ENCODE assay signal across 14 cellular contexts in the genomic region with DNA sequence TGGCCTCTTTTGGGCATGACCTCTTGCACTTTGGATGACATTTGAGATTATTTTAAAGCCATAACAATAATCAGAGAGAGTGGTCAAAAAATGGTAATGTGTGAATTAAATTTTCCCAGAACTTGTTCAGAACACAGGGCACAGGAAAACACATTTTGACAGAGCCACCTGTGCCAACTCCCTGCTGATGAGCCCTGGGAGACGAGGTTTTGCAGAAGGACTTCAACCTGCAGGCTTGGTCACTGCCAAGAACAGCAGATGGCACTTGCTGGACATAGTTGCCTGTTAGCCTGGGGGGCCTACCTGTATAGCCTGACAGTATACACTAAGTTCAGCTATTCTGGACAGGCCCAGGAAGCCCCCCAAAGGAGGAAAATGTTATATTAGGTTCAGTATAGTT.
DNase-seq lines count a peak whose midpoint lies in the region; ATAC-seq lines count a peak whose summit lies in the region.
"Had no signal": no experiment of that assay in that cellular context is flagged by ENCODE, and none has a peak within 500 bp of the region (broad histone marks: within the 10 kb centered on the region; RNA-seq: fewer than 3 reads in every experiment).

No MANE protein-coding gene starts in this region.

- no peaks in the 10 kb centered on the region for H3K36me3 ChIP-seq in trophoblast cell (ENCODE audit: control insufficient read depth in 1 of 2, insufficient read depth in 2 of 2, low read length in 2 of 2)
- H3K36me3 ChIP-seq: BLaER1 treated with 17β-estradiol and CSF1 and Interleukin-3, amounts not matched to agents 10 nM and 100 nM had no signal

- no peak overlapping the region for H2AFZ ChIP-seq in trophoblast cell (ENCODE audit: insufficient read depth, low read length, poor library complexity)

- no peak overlapping the region for H2BK5ac ChIP-seq in trophoblast cell (ENCODE audit: low read depth, low read length, poor library complexity)

- no peaks in the 10 kb centered on the region for H3K4me1 ChIP-seq in trophoblast cell (ENCODE audit: control insufficient read depth in 1 of 2, insufficient read depth in 2 of 2, low read length in 2 of 2)
- H3K4me1 ChIP-seq: BLaER1 treated with 17β-estradiol and CSF1 and Interleukin-3, amounts not matched to agents 10 nM and 100 nM had no signal

- no peak overlapping the region for H2BK120ac ChIP-seq in trophoblast cell (ENCODE audit: insufficient read depth, low read length, poor library complexity)

- H3K14ac ChIP-seq in trophoblast cell (ENCODE audit: low read length): no peak overlapping the region

- no peak overlapping the region for H3K4me3 ChIP-seq in trophoblast cell (ENCODE audit: low read depth, low read length)
- H3K4me3 ChIP-seq: BLaER1 treated with 17β-estradiol and CSF1 and Interleukin-3, amounts not matched to agents 10 nM and 100 nM had no signal

- H4K12ac ChIP-seq in trophoblast cell (ENCODE audit: low read depth, low read length): no peak overlapping the region

- no peaks in the 10 kb centered on the region for H3K79me2 ChIP-seq in trophoblast cell (ENCODE audit: control insufficient read depth, insufficient read depth, low read length, poor library complexity)

- peak; percentile 99 for DNase-seq in G401 (ENCODE audit: low spot score)
- DNase-seq in NCI-H446 treated with DMSO at 0.1 percent for 48 hours (lab: John Stamatoyannopoulos, UW): peak; percentile 64
- DNase-seq in cerebellar cortex (ENCODE audit: low spot score): peak; percentile 98
- no peak for DNase-seq in trophoblast cell
- no peak for DNase-seq in inferior parietal cortex (ENCODE audit: extremely low spot score)
- DNase-seq: Calu3; CD8-positive, alpha-beta T cell; GDM1; GOT3; H7; HFFc6; IMR-90 had no signal

- peak overlapping the region; percentile 89 for H3K23ac ChIP-seq in trophoblast cell (ENCODE audit: low read length)

- H4K8ac ChIP-seq in trophoblast cell (ENCODE audit: low read depth, low read length): no peak overlapping the region

- no peaks in the 10 kb centered on the region for H3K9me3 ChIP-seq in trophoblast cell (ENCODE audit: insufficient read depth, low read depth, low read length)
- H3K9me3 ChIP-seq: BLaER1 treated with 17β-estradiol and CSF1 and Interleukin-3, amounts not matched to agents 10 nM and 100 nM had no signal

- no peak overlapping the region for H2AK5ac ChIP-seq in trophoblast cell (ENCODE audit: low read length)

- H3K4me2 ChIP-seq in trophoblast cell (ENCODE audit: low read length): no peak overlapping the region
- H3K4me2 ChIP-seq: BLaER1 treated with 17β-estradiol and CSF1 and Interleukin-3, amounts not matched to agents 10 nM and 100 nM had no signal

- no peaks in the 10 kb centered on the region for H3K79me1 ChIP-seq in trophoblast cell (ENCODE audit: low read length)

- no CpG with 5 or more reads among the region's 1 CpG for WGBS in trophoblast cell (ENCODE audit: extremely low coverage, insufficient coverage, insufficient read length)

- H3K18ac ChIP-seq in trophoblast cell (ENCODE audit: low read length): no peak overlapping the region

- no peak overlapping the region for H3K27ac ChIP-seq in trophoblast cell (ENCODE audit: low read depth, low read length)
- H3K27ac ChIP-seq: BLaER1 treated with 17β-estradiol and CSF1 and Interleukin-3, amounts not matched to agents 10 nM and 100 nM had no signal

- H3K27me3 ChIP-seq in trophoblast cell (ENCODE audit: insufficient read depth, low read length): no peaks in the 10 kb centered on the region
- H3K27me3 ChIP-seq: BLaER1 treated with 17β-estradiol and CSF1 and Interleukin-3, amounts not matched to agents 10 nM and 100 nM had no signal

- in situ Hi-C loops in G401 (cut with HindIII; ENCODE audit: low sequenced_read_pairs): no loop called here

- H3K4ac ChIP-seq in trophoblast cell (ENCODE audit: low read depth, low read length): no peak overlapping the region

- peak overlapping the region; percentile 2 for H3K9ac ChIP-seq in trophoblast cell (ENCODE audit: low read length)
- H3K9ac ChIP-seq: BLaER1 treated with 17β-estradiol and CSF1 and Interleukin-3, amounts not matched to agents 10 nM and 100 nM had no signal

- no peak overlapping the region for H4K91ac ChIP-seq in trophoblast cell (ENCODE audit: low read depth, low read length)

- no peak for ATAC-seq in GM18520 (IDR thresholded peaks at IDR 0.05; ENCODE audit: unreplicated experiment)
- ATAC-seq: CD8-positive, alpha-beta T cell had no signal

- H2BK12ac ChIP-seq in trophoblast cell (ENCODE audit: low read length): no peak overlapping the region

Comparison
In these comparisons a context has a peak if more than half of its experiments do, and no peak if none do; other contexts are left out.
1. DNase-seq: peak in G401 (single experiment), NCI-H446 treated with DMSO at 0.1 percent for 48 hours (single experiment) and cerebellar cortex (single experiment); none in trophoblast cell (0 of 2) and inferior parietal cortex (single experiment).